27 cellular contexts compared by ENCODE assay signal in the genomic region with DNA sequence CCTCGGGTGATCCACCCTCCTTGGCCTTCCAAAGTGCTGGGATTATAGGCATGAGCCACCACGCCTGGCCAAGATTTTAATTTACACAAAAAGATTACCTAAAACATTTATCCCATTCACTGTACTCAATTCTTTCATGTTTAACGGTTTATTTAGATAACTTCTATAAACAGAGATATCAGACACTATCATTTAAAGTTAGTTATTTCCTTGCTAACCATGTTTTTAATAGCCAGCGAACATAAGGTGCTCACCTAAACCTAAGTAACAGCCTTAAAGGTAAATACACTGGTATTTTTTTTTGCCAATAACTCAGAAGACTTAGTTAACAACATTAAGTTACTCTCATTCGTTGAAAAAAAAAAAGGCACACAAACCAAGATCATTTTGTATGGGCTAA.
"Had no signal": no experiment of that assay in that cellular context is flagged by ENCODE, and none has a peak within 500 bp of the region (broad histone marks: within the 10 kb centered on the region; RNA-seq: fewer than 3 reads in every experiment).

No MANE protein-coding gene starts in this region.

- ATAC-seq: activated T-helper 17 cell treated with anti-CD3 and anti-CD28 coated beads, Interleukin-2, amount 50 U/mL, for 72 hours had no signal

- H3K36me3 ChIP-seq: cardiac muscle cell, Peyer's patch, SJSA1 had no signal

- DNase-seq: activated CD4-positive, alpha-beta memory T cell treated with anti-CD3 and anti-CD28 coated beads, Interleukin-2, amount 10 ng/mL, durations not matched to agents 7 days and 5 days; activated CD4-positive, alpha-beta T cell treated with anti-CD3 and anti-CD28 coated beads, Interleukin-2, amount 10 ng/mL, durations not matched to agents 7 days and 5 days; activated CD4-positive, CD25-positive, alpha-beta regulatory T cell; activated gamma-delta T cell; activated naive CD4-positive, alpha-beta T cell treated with anti-CD3 and anti-CD28 coated beads for 36 hours; activated T-cell treated with anti-CD3 and anti-CD28 coated beads for 4 hours; activated T-cell treated with anti-CD3 and anti-CD28 coated beads, Interleukin-2, amount 50 U/mL, for 48 hours; amygdala; NCI-H1105 treated with DMSO at 0.1 percent for 48 hours; NCI-H1436 treated with DMSO at 0.1 percent for 48 hours; NCI-H187 treated with DMSO at 0.1 percent for 48 hours; NCI-H2107; NCI-H2171 treated with DMSO at 0.1 percent for 48 hours; NCI-H226; NCI-H510A; NCI-H526 treated with DMSO at 0.1 percent for 48 hours; NCI-H82; NK-92 treated with Interleukin-12 subunit alpha and Interleukin-12 subunit beta, amount 100 ng/mL, for 24 hours; Peyer's patch; SHP77 had no signal

- H3K27ac Mint-ChIP-seq: activated CD4-positive, alpha-beta memory T cell treated with anti-CD3 and anti-CD28 coated beads, Interleukin-2, amount 10 ng/mL, durations not matched to agents 7 days and 5 days; activated CD4-positive, alpha-beta T cell treated with anti-CD3 and anti-CD28 coated beads, Interleukin-2, amount 10 ng/mL, durations not matched to agents 7 days and 5 days; activated naive CD4-positive, alpha-beta T cell treated with anti-CD3 and anti-CD28 coated beads for 36 hours; activated naive CD8-positive, alpha-beta T cell; brain; T-helper 1 cell treated with Interleukin-12 subunit alpha and Interleukin-12 subunit beta and Interleukin-4 antibody, amounts not matched to agents 30 μg/mL and 1 μg/mL, for 36 hours had no signal

- H3K4me1 Mint-ChIP-seq: activated T-helper 17 cell treated with anti-CD3 and anti-CD28 coated beads, Interleukin-2, amount 50 U/mL, for 72 hours had no signal

- H3K4me1 ChIP-seq: Peyer's patch had no signal

- H3K27me3 ChIP-seq: cardiac muscle cell, Peyer's patch, SJSA1 had no signal

- H3K4me3 ChIP-seq: cardiac muscle cell, Peyer's patch, SJSA1 had no signal

- H3K9me3 ChIP-seq: Peyer's patch, SJSA1 had no signal

- H3K4me3 Mint-ChIP-seq: activated CD4-positive, alpha-beta memory T cell treated with anti-CD3 and anti-CD28 coated beads, Interleukin-2, amount 10 ng/mL, durations not matched to agents 7 days and 5 days; activated CD4-positive, alpha-beta T cell treated with anti-CD3 and anti-CD28 coated beads, Interleukin-2, amount 10 ng/mL, durations not matched to agents 7 days and 5 days; activated naive CD4-positive, alpha-beta T cell treated with anti-CD3 and anti-CD28 coated beads for 36 hours; activated naive CD8-positive, alpha-beta T cell; activated T-helper 17 cell treated with anti-CD3 and anti-CD28 coated beads, Interleukin-2, amount 50 U/mL, for 72 hours; brain; T-helper 1 cell treated with Interleukin-12 subunit alpha and Interleukin-12 subunit beta and Interleukin-4 antibody, amounts not matched to agents 30 μg/mL and 1 μg/mL, for 36 hours had no signal

- H3K27me3 Mint-ChIP-seq: activated CD4-positive, alpha-beta memory T cell treated with anti-CD3 and anti-CD28 coated beads, Interleukin-2, amount 10 ng/mL, durations not matched to agents 7 days and 5 days; activated CD4-positive, alpha-beta T cell treated with anti-CD3 and anti-CD28 coated beads, Interleukin-2, amount 10 ng/mL, durations not matched to agents 7 days and 5 days; activated naive CD8-positive, alpha-beta T cell; activated T-helper 17 cell treated with anti-CD3 and anti-CD28 coated beads, Interleukin-2, amount 50 U/mL, for 72 hours had no signal

- H3K27ac ChIP-seq: cardiac muscle cell, KMS-11, Peyer's patch, SJSA1 had no signal

- H3K9ac ChIP-seq: KMS-11 had no signal

- H3K9me3 Mint-ChIP-seq: activated CD4-positive, alpha-beta memory T cell treated with anti-CD3 and anti-CD28 coated beads, Interleukin-2, amount 10 ng/mL, durations not matched to agents 7 days and 5 days; activated CD4-positive, alpha-beta T cell treated with anti-CD3 and anti-CD28 coated beads, Interleukin-2, amount 10 ng/mL, durations not matched to agents 7 days and 5 days; activated naive CD4-positive, alpha-beta T cell treated with anti-CD3 and anti-CD28 coated beads for 36 hours; activated T-helper 17 cell treated with anti-CD3 and anti-CD28 coated beads, Interleukin-2, amount 50 U/mL, for 72 hours; brain; T-helper 1 cell treated with Interleukin-12 subunit alpha and Interleukin-12 subunit beta and Interleukin-4 antibody, amounts not matched to agents 30 μg/mL and 1 μg/mL, for 36 hours had no signal

- H3K4me2 ChIP-seq: KMS-11 had no signal

- H3K36me3 Mint-ChIP-seq: brain had no signal
